14 cellular contexts compared by ENCODE assay signal in genomic region chr17:74276051-74276476, GRCh38. TPM values are rescaled to one million over a fixed set of nuclear protein-coding genes. Genes with fewer than 3 reads are reported as not detected.
A peak's percentile ranks its signal among the peaks of the same experiment; 100 is the strongest.
DNase-seq lines count a peak whose midpoint lies in the region; ATAC-seq and TF ChIP-seq lines count a peak whose summit lies in the region.
"Had no signal": no experiment of that assay in that cellular context is flagged by ENCODE, and none has a peak within 500 bp of the region (broad histone marks: within the 10 kb centered on the region; RNA-seq: fewer than 3 reads in every experiment).

No MANE protein-coding gene starts in this region.

- no peak for ATAC-seq in central memory CD8-positive, alpha-beta T cell (replicated peaks; ENCODE audit: extremely low read depth, poor library complexity, severe bottlenecking)
- ATAC-seq in HG03196 (IDR thresholded peaks at IDR 0.05; ENCODE audit: unreplicated experiment) = no peak
- ATAC-seq: upper lobe of right lung had no signal

- H3K27ac ChIP-seq in spleen = peak overlapping the region in 7 of 8 donors; percentile 41 to 70 (median 52)
- H3K27ac ChIP-seq: SJCRH30, upper lobe of right lung had no signal

- peaks cover 15% of the 10 kb centered on the region for H3K36me3 Mint-ChIP-seq in central memory CD8-positive, alpha-beta T cell (ENCODE audit: insufficient read depth)

- intact Hi-C loops in spleen (cut with DNase I; ENCODE audit: low total_unique reads) = no loop called here

- H3K4me1 ChIP-seq in spleen = peaks cover 18 to 44% (median 27%) of the 10 kb centered on the region in 6 donors

- H3K9me3 Mint-ChIP-seq in central memory CD8-positive, alpha-beta T cell = no peaks in the 10 kb centered on the region
- H3K9me3 Mint-ChIP-seq: activated B cell treated with CpG ODN at 0.5 μM for 24 hours had no signal

- DNase-seq in NCI-H226 (peak; percentile 70), kidney glomerular epithelial cell (lab: John Stamatoyannopoulos, UW) (peak; percentile 63), spleen (no peak), ACHN (no peak), GM19240 (ENCODE audit: insufficient read length, low spot score) (no peak)
- DNase-seq in central memory CD8-positive, alpha-beta T cell (ENCODE audit: low spot score in 2 of 2) = no peak
- DNase-seq: activated B cell treated with CpG ODN at 0.5 μM for 24 hours; DMS 273 treated with DMSO at 0.1 percent for 48 hours; NCI-H510A; SJCRH30; stimulated activated CD4-positive, alpha-beta T cell treated with anti-CD3 and anti-CD28 coated beads, Interleukin-4, amount 100 ng/mL, for 24 hours; upper lobe of right lung had no signal

- peaks cover 46% of the 10 kb centered on the region for H3K4me1 Mint-ChIP-seq in central memory CD8-positive, alpha-beta T cell

- TF ChIP-seq POLR2A in spleen (IDR thresholded peaks at IDR 0.05) = no peak

- H3K4me3 Mint-ChIP-seq in central memory CD8-positive, alpha-beta T cell = no peak overlapping the region
- H3K4me3 Mint-ChIP-seq: activated B cell treated with CpG ODN at 0.5 μM for 24 hours had no signal

- H3K27me3 Mint-ChIP-seq in central memory CD8-positive, alpha-beta T cell = peaks cover 13% of the 10 kb centered on the region

- no peak overlapping the region for H3K4me3 ChIP-seq in spleen
- H3K4me3 ChIP-seq: SJCRH30, upper lobe of right lung had no signal

- H3K36me3 ChIP-seq in spleen = no peaks in the 10 kb centered on the region
- H3K36me3 ChIP-seq: SJCRH30, upper lobe of right lung had no signal

- H3K9me3 ChIP-seq in spleen = no peaks in the 10 kb centered on the region
- H3K9me3 ChIP-seq: SJCRH30, upper lobe of right lung had no signal

- peaks cover 0 to 38% (median 0%) of the 10 kb centered on the region in 7 donors for H3K27me3 ChIP-seq in spleen (replicated peaks in 1 of 7)

- 69 to 82% (median 71%) methylated on average over 12 of the region's 12 CpGs for WGBS in spleen, 5 donors

- no peak for TF ChIP-seq CTCF in spleen (IDR thresholded peaks at IDR 0.05 in 8 of 11, conservative IDR thresholded peaks at IDR 0.05 in 3 of 11)

- peak overlapping the region; percentile 70 for H3K27ac Mint-ChIP-seq in central memory CD8-positive, alpha-beta T cell (ENCODE audit: low read depth)
- H3K27ac Mint-ChIP-seq: activated B cell treated with CpG ODN at 0.5 μM for 24 hours had no signal

- in situ Hi-C loops in ACHN (cut with HindIII; ENCODE audit: low pct_ligation_motif_present, low pct_unique_long_range_greater_than_20kb, low sequenced_read_pairs) = no loop called here

RNA-seq across cellular contexts. Expression of gene DNAI2, which starts 2.0 kb away (rescaled TPM):
- under 1 TPM in 3 of 7 donors, not detected in 4; 0.23 to 0.67 (median 0.29) TPM for total RNA-seq in spleen
- polyA plus RNA-seq in spleen = under 1 TPM in 2 of 3 donors, not detected in 1; 0.35 to 0.72 TPM
- total RNA-seq: activated B cell treated with CpG ODN at 0.5 μM for 24 hours, M059J, SJCRH30, upper lobe of right lung had no signal

RNA-seq across cellular contexts. Expression of gene KIF19, which starts 50.0 kb away (rescaled TPM):
- total RNA-seq in spleen = 10 to 100 TPM; 15.9 to 48.2 (median 24.1) TPM
- polyA plus RNA-seq in spleen = 10 to 100 TPM in 2 of 3 donors, 1 to 10 TPM in 1; 5.7 to 22.8 (median 13.3) TPM
- total RNA-seq: activated B cell treated with CpG ODN at 0.5 μM for 24 hours, M059J, SJCRH30 had no signal

Comparison
In these comparisons a context has a peak if more than half of its experiments do, and no peak if none do; other contexts are left out.
1. DNase-seq: peak in NCI-H226 (single experiment) and kidney glomerular epithelial cell (single experiment); none in central memory CD8-positive, alpha-beta T cell (0 of 2), spleen (single experiment), ACHN (single experiment) and GM19240 (single experiment).